In the genomic region with DNA sequence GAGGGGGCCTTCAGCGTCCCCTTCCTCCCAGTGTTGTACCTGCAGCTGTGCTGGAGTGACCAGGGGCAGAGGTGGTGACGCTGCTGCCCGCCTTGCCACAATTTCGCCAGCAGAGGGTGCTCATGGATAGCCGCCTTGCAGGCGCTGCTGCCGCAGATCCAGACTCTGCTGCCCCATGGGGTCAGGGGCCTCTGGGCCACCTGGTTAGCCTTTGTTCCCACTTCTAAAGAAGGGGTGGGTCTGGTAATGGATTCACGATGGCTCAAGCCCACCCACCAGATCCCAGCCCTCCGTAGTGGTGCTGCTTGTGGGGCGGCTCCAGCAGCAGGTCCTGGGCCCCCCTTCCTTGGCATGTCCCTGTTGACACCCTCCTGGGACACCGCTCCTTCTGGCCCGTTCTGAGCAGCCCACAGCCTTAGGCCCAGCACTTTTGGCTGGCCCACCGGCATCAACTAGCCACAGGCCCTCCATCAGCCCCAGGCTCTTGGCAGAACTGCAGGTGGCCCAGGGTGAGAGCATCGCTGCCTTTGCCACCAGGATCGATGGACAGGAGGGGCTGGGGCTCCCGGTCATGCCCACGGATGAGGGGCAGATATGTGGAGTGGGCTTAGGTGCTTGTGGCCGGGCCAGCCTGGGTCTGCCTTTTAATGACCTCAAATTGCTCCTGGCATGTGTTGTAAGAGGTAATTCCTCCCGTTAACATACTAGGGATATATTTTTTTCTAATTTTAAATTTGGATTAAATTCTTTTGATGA, we compare ENCODE assay signal across 8 cellular contexts. TPM values are rescaled to one million over a fixed set of nuclear protein-coding genes. Genes with fewer than 3 reads are reported as not detected.
DNase-seq lines count a peak whose midpoint lies in the region; ATAC-seq and TF ChIP-seq lines count a peak whose summit lies in the region.

No MANE protein-coding gene starts in this region.

- H3K4me3 Mint-ChIP-seq in activated CD8-positive, alpha-beta memory T cell treated with anti-CD3 and anti-CD28 coated beads, Interleukin-2, amount 10 ng/mL, durations not matched to agents 7 days and 5 days, result no peak overlapping the region
- H3K4me3 Mint-ChIP-seq in nephron (no peak overlapping the region), type B pancreatic cell (no peak overlapping the region)

- peak; percentile 66 for ATAC-seq in activated CD8-positive, alpha-beta memory T cell treated with anti-CD3 and anti-CD28 coated beads, Interleukin-2, amount 10 ng/mL, durations not matched to agents 7 days and 5 days

- TF ChIP-seq CTCF in GM12865 (IDR thresholded peaks at IDR 0.05; ENCODE audit: insufficient read depth, low read depth, low read length, missing control alignments) (peak; percentile 91), nephron (IDR thresholded peaks at IDR 0.05; ENCODE audit: unreplicated experiment in 3 of 3) (peak; percentile 87 to 92 (median 88)), type B pancreatic cell (conservative IDR thresholded peaks at IDR 0.05) (peak; percentile 94)

- no peaks in the 10 kb centered on the region for H3K36me3 Mint-ChIP-seq in activated CD8-positive, alpha-beta memory T cell treated with anti-CD3 and anti-CD28 coated beads, Interleukin-2, amount 10 ng/mL, durations not matched to agents 7 days and 5 days
- H3K36me3 Mint-ChIP-seq in nephron (ENCODE audit: low read depth), result peaks cover 23% of the 10 kb centered on the region
- H3K36me3 Mint-ChIP-seq in type B pancreatic cell, result peaks cover 4% of the 10 kb centered on the region

- H3K27ac Mint-ChIP-seq in activated CD8-positive, alpha-beta memory T cell treated with anti-CD3 and anti-CD28 coated beads, Interleukin-2, amount 10 ng/mL, durations not matched to agents 7 days and 5 days, result no peak overlapping the region
- H3K27ac Mint-ChIP-seq in nephron (no peak overlapping the region), type B pancreatic cell (no peak overlapping the region)

- H3K27me3 Mint-ChIP-seq in activated CD8-positive, alpha-beta memory T cell treated with anti-CD3 and anti-CD28 coated beads, Interleukin-2, amount 10 ng/mL, durations not matched to agents 7 days and 5 days, result no peaks in the 10 kb centered on the region
- no peaks in the 10 kb centered on the region for H3K27me3 Mint-ChIP-seq in nephron (ENCODE audit: low read depth)
- no peaks in the 10 kb centered on the region for H3K27me3 Mint-ChIP-seq in type B pancreatic cell

- H3K9me3 Mint-ChIP-seq in activated CD8-positive, alpha-beta memory T cell treated with anti-CD3 and anti-CD28 coated beads, Interleukin-2, amount 10 ng/mL, durations not matched to agents 7 days and 5 days (ENCODE audit: low read depth), result no peaks in the 10 kb centered on the region
- H3K9me3 Mint-ChIP-seq in nephron, result no peaks in the 10 kb centered on the region
- H3K9me3 Mint-ChIP-seq in type B pancreatic cell, result no peaks in the 10 kb centered on the region

- DNase-seq in 8988T (peak; percentile 96), GM12865 (ENCODE audit: low read depth) (peak; percentile 61), NCI-H345 (lab: John Stamatoyannopoulos, UW) (peak; percentile 55), fibroblast of peridontal ligament (ENCODE audit: extremely low read depth) (peak; percentile 23), type B pancreatic cell (ENCODE audit: extremely low spot score, unreplicated experiment) (no peak), NCI-H187 treated with DMSO at 0.1 percent for 48 hours (lab: John Stamatoyannopoulos, UW) (no peak)
- peak; percentile 62 for DNase-seq in activated CD8-positive, alpha-beta memory T cell treated with anti-CD3 and anti-CD28 coated beads, Interleukin-2, amount 10 ng/mL, durations not matched to agents 7 days and 5 days

- CTCF ChIA-PET in activated CD8-positive, alpha-beta memory T cell treated with anti-CD3 and anti-CD28 coated beads, Interleukin-2, amount 10 ng/mL, durations not matched to agents 7 days and 5 days (lab: Charles Lee), result interaction anchor here (0.8 to 1.5 kb wide), 2 partner anchors 41 to 644 kb away, joined by 3 read pairs; no protein-coding TSS in a partner anchor

- no peak overlapping the region for H3K4me3 ChIP-seq in GM12865 (ENCODE audit: low read depth, low read length)

- H3K4me1 Mint-ChIP-seq in activated CD8-positive, alpha-beta memory T cell treated with anti-CD3 and anti-CD28 coated beads, Interleukin-2, amount 10 ng/mL, durations not matched to agents 7 days and 5 days, result no peaks in the 10 kb centered on the region
- H3K4me1 Mint-ChIP-seq in nephron, result peaks cover 10% of the 10 kb centered on the region
- peaks cover 15% of the 10 kb centered on the region for H3K4me1 Mint-ChIP-seq in type B pancreatic cell (ENCODE audit: unreplicated experiment)

RNA-seq across cellular contexts. Expression of gene COL5A1, which starts 57.2 kb away (rescaled TPM):
- total RNA-seq in activated CD8-positive, alpha-beta memory T cell treated with anti-CD3 and anti-CD28 coated beads, Interleukin-2, amount 10 ng/mL, durations not matched to agents 7 days and 5 days, result under 1 TPM; 0.09 to 0.16 TPM
- total RNA-seq in type B pancreatic cell (ENCODE audit: low replicate concordance), result 16.1 and 112 TPM in 2 replicates

Comparison
In these comparisons a context has a peak if more than half of its experiments do, and no peak if none do; other contexts are left out.
1. DNase-seq: peak in 8988T (single experiment), GM12865 (single experiment), NCI-H345 (single experiment), activated CD8-positive, alpha-beta memory T cell treated with anti-CD3 and anti-CD28 coated beads, Interleukin-2, amount 10 ng/mL, durations not matched to agents 7 days and 5 days (single experiment) and fibroblast of peridontal ligament (single experiment); none in type B pancreatic cell (single experiment) and NCI-H187 treated with DMSO at 0.1 percent for 48 hours (single experiment).
2. RNA of gene COL5A1, which starts 57.2 kb away (total RNA-seq): 16.1 to 112 TPM in type B pancreatic cell; 0.09 to 0.16 TPM in activated CD8-positive, alpha-beta memory T cell treated with anti-CD3 and anti-CD28 coated beads, Interleukin-2, amount 10 ng/mL, durations not matched to agents 7 days and 5 days; every median in the first group is over 10 times any median in the second.
3. Peak in every context shown above with its lines, with median percentiles within 50 percentile points of each other: CTCF ChIP-seq.